In genomic region chr1:231335663-231336602, GRCh38 we compare ENCODE assay signal across 8 cellular contexts. TPM values are rescaled to one million over a fixed set of nuclear protein-coding genes. Genes with fewer than 3 reads are reported as not detected.
DNase-seq lines count a peak whose midpoint lies in the region; ATAC-seq and TF ChIP-seq lines count a peak whose summit lies in the region.

No MANE protein-coding gene starts in this region.

- ATAC-seq in HG03521 (IDR thresholded peaks at IDR 0.05; ENCODE audit: unreplicated experiment) (no peak), GM19023 (IDR thresholded peaks at IDR 0.05; ENCODE audit: unreplicated experiment) (no peak)

- DNase-seq in AG10803 (ENCODE audit: low read depth) (no peak), mammary epithelial cell (peak; percentile 2), myocyte (ENCODE audit: low read depth) (peak; percentile 56), substantia nigra (lab: John Stamatoyannopoulos, UW) (no peak)
- no peak for DNase-seq in stimulated activated CD4-positive, alpha-beta T cell treated with anti-CD3 and anti-CD28 coated beads, Interleukin-1b, Interleukin-23, amount 100 ng/mL, for 48 hours

- H3K36me3 Mint-ChIP-seq in IgD-negative memory B cell = peaks cover 3% of the 10 kb centered on the region

- peak overlapping the region; percentile 19 to 100 (median 95) for H3K27ac Mint-ChIP-seq in IgD-negative memory B cell

- intact Hi-C loops in mammary epithelial cell (cut with micrococcal nuclease) = loop anchor here (10.0 kb wide), 2 partner anchors 541 to 691 kb away; partner anchors contain the start of gene COG2

- WGBS in mammary epithelial cell (ENCODE audit: low coverage, missing lambda C conversion rate) = 37% methylated on average over 17 of the region's 21 CpGs

- H2AFZ ChIP-seq in mammary epithelial cell (ENCODE audit: low read depth, low read length) = no peak overlapping the region

- no peaks in the 10 kb centered on the region for H3K9me3 ChIP-seq in mammary epithelial cell (replicated peaks; ENCODE audit: insufficient read depth, low read length)

- TF ChIP-seq CTCF in AG10803 (conservative IDR thresholded peaks at IDR 0.05; ENCODE audit: low read length) (no peak), mammary epithelial cell (conservative IDR thresholded peaks at IDR 0.05 in 1 of 2, IDR thresholded peaks at IDR 0.05 in 1 of 2; ENCODE audit: extremely low read depth in 1 of 2, insufficient read depth in 1 of 2, low read depth in 1 of 2, low read length in 2 of 2) (no peak)

- BruUV-seq in mammary epithelial cell (replicated peaks; lab: Mats Ljungman, UMichigan) = TSS peak; percentile 11

- peak overlapping the region; percentile 73 for H3K9ac ChIP-seq in mammary epithelial cell (ENCODE audit: insufficient read depth, low read length)

- peak overlapping the region; percentile 97 for H3K27ac ChIP-seq in mammary epithelial cell (ENCODE audit: insufficient read depth, low read depth, low read length)
- H3K27ac ChIP-seq in substantia nigra (ENCODE audit: low read depth, low read length, poor library complexity, severe bottlenecking) = no peak overlapping the region

- peak overlapping the region; percentile 97 to 100 (median 100) for H3K4me3 Mint-ChIP-seq in IgD-negative memory B cell

- CTCF ChIA-PET in mammary epithelial cell (lab: Charles Lee; ENCODE audit: low non-redundant PET) = interaction anchor here (0.5 kb wide), 1 partner anchor 94 kb away, joined by 3 read pairs; no protein-coding TSS in a partner anchor

- H3K4me3 ChIP-seq in AG10803 (ENCODE audit: low read length) (peak overlapping the region; percentile 100), mammary epithelial cell (replicated peaks in 1 of 3; ENCODE audit: insufficient read depth in 1 of 3, low read depth in 2 of 3, low read length in 3 of 3) (peak overlapping the region; percentile 62 to 99 (median 88))

- no peaks in the 10 kb centered on the region for H3K27me3 Mint-ChIP-seq in IgD-negative memory B cell

- dilution Hi-C loops in mammary epithelial cell (cut with HindIII; ENCODE audit: low sequenced_read_pairs) = loop anchor here (5.0 kb wide), 1 partner anchor 81 kb away; no protein-coding TSS in a partner anchor

- no peaks in the 10 kb centered on the region for H4K20me1 ChIP-seq in mammary epithelial cell (ENCODE audit: insufficient read depth, low read length)

- H3K9me3 Mint-ChIP-seq in IgD-negative memory B cell = no peaks in the 10 kb centered on the region

- peak overlapping the region; percentile 97 for H3K4me2 ChIP-seq in mammary epithelial cell (ENCODE audit: insufficient read depth, low read depth, low read length)

- peaks cover 28% of the 10 kb centered on the region for H3K4me1 ChIP-seq in mammary epithelial cell (ENCODE audit: insufficient read depth, low read length)

- in situ Hi-C loops in mammary epithelial cell (cut with MboI; ENCODE audit: low sequenced_read_pairs in 2 of 2) = no loop called here

- H3K36me3 ChIP-seq in mammary epithelial cell (ENCODE audit: insufficient read depth, low read length) = no peaks in the 10 kb centered on the region

- peaks cover 91% of the 10 kb centered on the region for H3K79me2 ChIP-seq in mammary epithelial cell (ENCODE audit: insufficient read depth, low read length)

- H3K4me1 Mint-ChIP-seq in IgD-negative memory B cell = peaks cover 34 to 51% (median 46%) of the 10 kb centered on the region in 3 donors

- H3K27me3 ChIP-seq in mammary epithelial cell (ENCODE audit: insufficient read depth, low read length) = no peaks in the 10 kb centered on the region

RNA-seq across cellular contexts. Expression of gene EXOC8, which starts 1.7 kb away (rescaled TPM):
- 4.0 TPM for polyA plus RNA-seq in IgD-negative memory B cell
- 10 to 100 TPM; 12.7 to 16.5 TPM for total RNA-seq in mammary epithelial cell
- polyA plus RNA-seq in mammary epithelial cell = 4.7 TPM
- polyA minus RNA-seq in mammary epithelial cell = 13.6 TPM
- total RNA-seq in myocyte = 16.4 and 17.0 TPM in 2 replicates
- 4.7 TPM for polyA plus RNA-seq in myocyte (2012)

RNA-seq across cellular contexts. Expression of gene SPRTN, which starts 2.2 kb away (rescaled TPM):
- polyA plus RNA-seq in IgD-negative memory B cell (17.1 TPM), mammary epithelial cell (13.9 TPM)
- total RNA-seq in mammary epithelial cell (10 to 100 TPM; 17.1 to 24.3 TPM), myocyte (14.5 and 14.6 TPM in 2 replicates)
- polyA minus RNA-seq in mammary epithelial cell = 4.8 TPM
- 6.1 TPM for polyA plus RNA-seq in myocyte (2012)

Comparison
In these comparisons a context has a peak if more than half of its experiments do, and no peak if none do; other contexts are left out.
1. DNase-seq: peak in mammary epithelial cell (single experiment) and myocyte (single experiment); none in AG10803 (single experiment), substantia nigra (0 of 49) and stimulated activated CD4-positive, alpha-beta T cell treated with anti-CD3 and anti-CD28 coated beads, Interleukin-1b, Interleukin-23, amount 100 ng/mL, for 48 hours (single experiment).